ENCODE assay signal across 30 cellular contexts in genomic region chr16:5653789-5654188, GRCh38.
"Had no signal": no experiment of that assay in that cellular context is flagged by ENCODE, and none has a peak within 500 bp of the region (broad histone marks: within the 10 kb centered on the region; RNA-seq: fewer than 3 reads in every experiment).

No MANE protein-coding gene starts in this region.

- H3K36me3 ChIP-seq: neutrophil, pancreas, spleen, suprapubic skin, tibial artery, transverse colon, upper lobe of right lung, uterus had no signal

- ATAC-seq: naive thymus-derived CD8-positive, alpha-beta T cell; pancreas; psoas muscle; sciatic nerve; stimulated activated naive CD8-positive, alpha-beta T cell treated with anti-CD3 and anti-CD28 coated beads, Interleukin-15, amount 100 ng/mL, for 72 hours; stimulated activated naive CD8-positive, alpha-beta T cell treated with anti-CD3 and anti-CD28 coated beads, Interleukin-15, Interleukin-2, amounts not matched to agents 100 U/mL and 50 U/mL, for 24 hours had no signal

- H3K4me3 ChIP-seq: pancreas, psoas muscle, skin epidermis, smooth muscle cell, spleen, suprapubic skin, testis, tibial artery, transverse colon, upper lobe of right lung, uterus had no signal

- H3K4me1 Mint-ChIP-seq: naive thymus-derived CD8-positive, alpha-beta T cell; neural crest cell; stimulated activated memory B cell treated with anti-CD40 and anti-IgM and Interleukin-4, amounts not matched to agents 10 μg/mL and 1 μg/mL and 100 μg/mL, for 72 hours; stimulated activated naive CD8-positive, alpha-beta T cell treated with anti-CD3 and anti-CD28 coated beads, Interleukin-15, amount 100 ng/mL, for 72 hours had no signal

- H3K27me3 ChIP-seq: neutrophil, pancreas, testis, tibial artery, transverse colon, upper lobe of right lung, uterus had no signal

- H3K27me3 Mint-ChIP-seq: natural killer cell treated with Interleukin-12 subunit alpha and Interleukin-12 subunit beta and Interleukin-15 and Interleukin-18, amount 100 ng/mL, for 72 hours; stimulated activated memory B cell treated with anti-CD40 and anti-IgM and Interleukin-4, amounts not matched to agents 10 μg/mL and 1 μg/mL and 100 μg/mL, for 72 hours had no signal

- H3K9me3 ChIP-seq: neutrophil, pancreas, psoas muscle, suprapubic skin, testis, tibial artery, transverse colon, upper lobe of right lung, uterus had no signal

- H3K9me3 Mint-ChIP-seq: natural killer cell treated with Interleukin-12 subunit alpha and Interleukin-12 subunit beta and Interleukin-15 and Interleukin-18, amount 100 ng/mL, for 72 hours; nephron progenitor cell; neural crest cell; stimulated activated naive CD8-positive, alpha-beta T cell treated with anti-CD3 and anti-CD28 coated beads, Interleukin-15, amount 100 ng/mL, for 72 hours; type B pancreatic cell had no signal

- H3K36me3 Mint-ChIP-seq: naive thymus-derived CD8-positive, alpha-beta T cell; natural killer cell treated with Interleukin-12 subunit alpha and Interleukin-12 subunit beta and Interleukin-15 and Interleukin-18, amount 100 ng/mL, for 72 hours; stimulated activated memory B cell treated with anti-CD40 and anti-IgM and Interleukin-4, amounts not matched to agents 10 μg/mL and 1 μg/mL and 100 μg/mL, for 72 hours; type B pancreatic cell had no signal

- DNase-seq: naive thymus-derived CD8-positive, alpha-beta T cell; nephron progenitor cell; nucleus accumbens; psoas muscle; right cardiac atrium; spleen; stimulated activated CD4-positive, alpha-beta T cell treated with anti-CD3 and anti-CD28 coated beads, Interleukin-12 subunit alpha, Interleukin-12 subunit beta, amount 100 ng/mL, for 4 hours; stimulated activated CD4-positive, alpha-beta T cell treated with anti-CD3 and anti-CD28 coated beads, Interleukin-1b, Interleukin-23, amount 100 ng/mL, for 48 hours; stimulated activated CD4-positive, alpha-beta T cell treated with anti-CD3 and anti-CD28 coated beads, Interleukin-4, amount 100 ng/mL, for 1 hour; stimulated activated CD4-positive, alpha-beta T cell treated with anti-CD3 and anti-CD28 coated beads, Interleukin-4, amount 100 ng/mL, for 4 hours; stimulated activated CD8-positive, alpha-beta memory T cell treated with anti-CD3 and anti-CD28 coated beads, Interleukin-4, amount 100 ng/mL, for 48 hours; stimulated activated naive CD4-positive, alpha-beta T cell; stimulated activated naive CD8-positive, alpha-beta T cell treated with anti-CD3 and anti-CD28 coated beads, Interleukin-15, amount 100 ng/mL, for 72 hours; stimulated activated naive CD8-positive, alpha-beta T cell treated with anti-CD3 and anti-CD28 coated beads, Interleukin-15, Interleukin-2, amounts not matched to agents 100 U/mL and 50 U/mL, for 24 hours; substantia nigra; testis; tibial artery; transverse colon; upper lobe of right lung; uterus had no signal

- H3K27ac ChIP-seq: neutrophil, pancreas, psoas muscle, skin epidermis, spleen, suprapubic skin, testis, tibial artery, transverse colon, upper lobe of right lung, uterus had no signal

- H3K4me3 Mint-ChIP-seq: naive thymus-derived CD8-positive, alpha-beta T cell; natural killer cell treated with Interleukin-12 subunit alpha and Interleukin-12 subunit beta and Interleukin-15 and Interleukin-18, amount 100 ng/mL, for 72 hours; nephron progenitor cell; neural crest cell; stimulated activated memory B cell treated with anti-CD40 and anti-IgM and Interleukin-4, amounts not matched to agents 10 μg/mL and 1 μg/mL and 100 μg/mL, for 72 hours; stimulated activated naive CD8-positive, alpha-beta T cell treated with anti-CD3 and anti-CD28 coated beads, Interleukin-15, amount 100 ng/mL, for 72 hours; type B pancreatic cell had no signal

- H3K27ac Mint-ChIP-seq: naive thymus-derived CD8-positive, alpha-beta T cell; natural killer cell treated with Interleukin-12 subunit alpha and Interleukin-12 subunit beta and Interleukin-15 and Interleukin-18, amount 100 ng/mL, for 72 hours; nephron progenitor cell; stimulated activated memory B cell treated with anti-CD40 and anti-IgM and Interleukin-4, amounts not matched to agents 10 μg/mL and 1 μg/mL and 100 μg/mL, for 72 hours; stimulated activated naive CD8-positive, alpha-beta T cell treated with anti-CD3 and anti-CD28 coated beads, Interleukin-15, amount 100 ng/mL, for 72 hours; type B pancreatic cell had no signal
